ENCODE assay signal across 1 cellular context in the genomic region with DNA sequence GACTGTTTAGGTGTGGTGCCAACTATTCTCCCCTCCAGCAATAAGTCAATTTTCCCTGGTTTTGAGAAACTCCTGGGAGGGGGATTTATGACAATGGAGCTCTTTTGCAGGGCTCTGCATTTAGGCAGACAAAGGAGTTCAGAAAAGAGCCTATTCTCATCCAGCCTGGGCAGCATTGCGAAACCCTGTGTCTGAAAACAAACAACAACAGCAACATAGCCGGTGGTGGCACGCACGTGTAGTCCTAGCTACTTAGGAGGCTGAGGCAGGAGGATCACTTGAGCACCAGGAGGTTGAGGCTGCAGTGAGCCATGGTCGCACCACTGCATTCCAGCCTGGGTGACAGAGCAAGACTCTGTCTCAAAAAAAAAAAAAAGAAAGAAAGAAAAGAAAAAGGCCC.
TF ChIP-seq lines count a peak whose summit lies in the region.

No MANE protein-coding gene starts in this region.

TF ChIP-seq in K562, 482 proteins besides CTCF, POLR2A, EP300 and RAD21:
- TF ChIP-seq IRF2 (CRISPR knock-in tag; IDR thresholded peaks at IDR 0.05) = 0 out of 2 replicates have a peak, but pooled peaks have one; percentile 15
- peak; percentile 70 for TF ChIP-seq CEBPB (tag; IDR thresholded peaks at IDR 0.05)
- TF ChIP-seq, protein P1, sequence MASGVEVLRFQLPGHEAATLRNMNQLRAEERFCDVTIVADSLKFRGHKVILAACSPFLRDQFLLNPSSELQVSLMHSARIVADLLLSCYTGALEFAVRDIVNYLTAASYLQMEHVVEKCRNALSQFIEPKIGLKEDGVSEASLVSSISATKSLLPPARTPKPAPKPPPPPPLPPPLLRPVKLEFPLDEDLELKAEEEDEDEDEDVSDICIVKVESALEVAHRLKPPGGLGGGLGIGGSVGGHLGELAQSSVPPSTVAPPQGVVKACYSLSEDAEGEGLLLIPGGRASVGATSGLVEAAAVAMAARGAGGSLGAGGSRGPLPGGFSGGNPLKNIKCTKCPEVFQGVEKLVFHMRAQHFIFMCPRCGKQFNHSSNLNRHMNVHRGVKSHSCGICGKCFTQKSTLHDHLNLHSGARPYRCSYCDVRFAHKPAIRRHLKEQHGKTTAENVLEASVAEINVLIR (CRISPR knock-in tag; IDR thresholded peaks at IDR 0.05) = no peak
- TF ChIP-seq NBN (IDR thresholded peaks at IDR 0.05; ENCODE audit: low read depth) = no peak
- no peak for TF ChIP-seq SNIP1 (IDR thresholded peaks at IDR 0.05; ENCODE audit: low read depth)
- TF ChIP-seq CEBPG (CRISPR knock-in tag; IDR thresholded peaks at IDR 0.05) = 0 out of 2 replicates have a peak, but pooled peaks have one; percentile 35
- TF ChIP-seq CEBPG (tag; conservative IDR thresholded peaks at IDR 0.05 in 1 of 2, IDR thresholded peaks at IDR 0.05 in 1 of 2) = peak in 1 of 2 experiments; percentile 46; a peak in 1 of 4 replicates
- TF ChIP-seq, protein P2, sequence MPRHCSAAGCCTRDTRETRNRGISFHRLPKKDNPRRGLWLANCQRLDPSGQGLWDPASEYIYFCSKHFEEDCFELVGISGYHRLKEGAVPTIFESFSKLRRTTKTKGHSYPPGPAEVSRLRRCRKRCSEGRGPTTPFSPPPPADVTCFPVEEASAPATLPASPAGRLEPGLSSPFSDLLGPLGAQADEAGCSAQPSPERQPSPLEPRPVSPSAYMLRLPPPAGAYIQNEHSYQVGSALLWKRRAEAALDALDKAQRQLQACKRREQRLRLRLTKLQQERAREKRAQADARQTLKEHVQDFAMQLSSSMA (CRISPR knock-in tag; IDR thresholded peaks at IDR 0.05) = no peak
